ENCODE assay signal across 1 cellular context in the genomic region with DNA sequence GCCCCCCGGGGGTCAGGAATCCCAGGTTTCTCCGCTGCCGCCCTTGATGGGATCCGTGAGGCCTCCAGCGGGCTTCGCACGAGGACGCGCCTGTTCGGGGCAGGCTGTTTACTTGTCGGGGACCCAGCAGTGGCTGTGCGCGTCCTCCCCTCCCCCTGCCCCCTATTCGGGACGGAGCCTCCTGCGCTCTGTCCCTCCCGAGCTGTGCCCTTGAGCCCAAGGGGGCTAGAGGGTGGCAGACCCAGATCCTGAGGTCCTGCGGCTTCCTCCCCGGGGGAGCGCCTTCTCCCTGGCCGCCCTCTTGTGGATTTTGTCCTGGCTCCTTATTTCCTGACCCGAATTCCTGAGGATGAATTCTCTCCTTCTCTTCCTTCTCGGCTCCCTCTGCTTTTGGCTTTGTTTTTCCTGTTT.
TF ChIP-seq lines count a peak whose summit lies in the region.

No MANE protein-coding gene starts in this region.

TF ChIP-seq in WTC11, 78 proteins besides CTCF, POLR2A, EP300 and RAD21 (continued from another document):
- TF ChIP-seq, protein P1, sequence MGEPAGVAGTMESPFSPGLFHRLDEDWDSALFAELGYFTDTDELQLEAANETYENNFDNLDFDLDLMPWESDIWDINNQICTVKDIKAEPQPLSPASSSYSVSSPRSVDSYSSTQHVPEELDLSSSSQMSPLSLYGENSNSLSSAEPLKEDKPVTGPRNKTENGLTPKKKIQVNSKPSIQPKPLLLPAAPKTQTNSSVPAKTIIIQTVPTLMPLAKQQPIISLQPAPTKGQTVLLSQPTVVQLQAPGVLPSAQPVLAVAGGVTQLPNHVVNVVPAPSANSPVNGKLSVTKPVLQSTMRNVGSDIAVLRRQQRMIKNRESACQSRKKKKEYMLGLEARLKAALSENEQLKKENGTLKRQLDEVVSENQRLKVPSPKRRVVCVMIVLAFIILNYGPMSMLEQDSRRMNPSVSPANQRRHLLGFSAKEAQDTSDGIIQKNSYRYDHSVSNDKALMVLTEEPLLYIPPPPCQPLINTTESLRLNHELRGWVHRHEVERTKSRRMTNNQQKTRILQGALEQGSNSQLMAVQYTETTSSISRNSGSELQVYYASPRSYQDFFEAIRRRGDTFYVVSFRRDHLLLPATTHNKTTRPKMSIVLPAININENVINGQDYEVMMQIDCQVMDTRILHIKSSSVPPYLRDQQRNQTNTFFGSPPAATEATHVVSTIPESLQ (CRISPR knock-in tag; IDR thresholded peaks at IDR 0.05) = no peak
